8 cellular contexts compared by ENCODE assay signal in genomic region chr2:38600242-38600891, GRCh38. TPM values are rescaled to one million over a fixed set of nuclear protein-coding genes. Genes with fewer than 3 reads are reported as not detected.
A peak's percentile ranks its signal among the peaks of the same experiment; 100 is the strongest.
DNase-seq lines count a peak whose midpoint lies in the region; ATAC-seq and TF ChIP-seq lines count a peak whose summit lies in the region.

No MANE protein-coding gene starts in this region.

- no peak for ATAC-seq in CD4-positive, CD25-positive, alpha-beta regulatory T cell (ENCODE audit: low read depth in 2 of 2)

- H3K79me2 ChIP-seq in Karpas-422 (ENCODE audit: low read length), result peaks cover 73% of the 10 kb centered on the region

- H3K4me2 ChIP-seq in Karpas-422 (ENCODE audit: low read depth, low read length, poor library complexity, severe bottlenecking), result peak overlapping the region; percentile 97

- H3K27ac ChIP-seq in CD4-positive, CD25-positive, alpha-beta regulatory T cell (ENCODE audit: insufficient read depth, low read length, poor library complexity, severe bottlenecking), result peak overlapping the region; percentile 87
- H3K27ac ChIP-seq in Karpas-422 (ENCODE audit: low read length), result peak overlapping the region; percentile 91
- H3K27ac ChIP-seq in brain microvascular endothelial cell, result peak overlapping the region; percentile 34
- H3K27ac ChIP-seq in muscle layer of colon (ENCODE audit: low read depth, low read length), result peak overlapping the region; percentile 98

- peak in 1 of 3 donors; percentile 36 for DNase-seq in CD4-positive, CD25-positive, alpha-beta regulatory T cell
- DNase-seq in Karpas-422 (peak; percentile 83), brain microvascular endothelial cell (no peak), NCI-H226 (no peak), germinal center (ENCODE audit: low spot score) (no peak), DMS79 (lab: John Stamatoyannopoulos, UW) (no peak)
- DNase-seq in effector CD8-positive, alpha-beta T cell (lab: John Stamatoyannopoulos, UW), result no peak

- H2AFZ ChIP-seq in Karpas-422 (ENCODE audit: low read length), result no peak overlapping the region

- no peaks in the 10 kb centered on the region for H3K9me3 ChIP-seq in CD4-positive, CD25-positive, alpha-beta regulatory T cell (ENCODE audit: control insufficient read depth in 2 of 2, low read length in 2 of 2)
- H3K9me3 ChIP-seq in Karpas-422 (ENCODE audit: low read length), result no peaks in the 10 kb centered on the region
- no peaks in the 10 kb centered on the region for H3K9me3 ChIP-seq in muscle layer of colon (ENCODE audit: low read length)

- peak overlapping the region; percentile 94 to 97 (median 95) for H3K4me3 Mint-ChIP-seq in CD4-positive, CD25-positive, alpha-beta regulatory T cell

- no peaks in the 10 kb centered on the region for H3K36me3 ChIP-seq in CD4-positive, CD25-positive, alpha-beta regulatory T cell (ENCODE audit: control insufficient read depth, insufficient read depth, low read length)
- H3K36me3 ChIP-seq in Karpas-422 (ENCODE audit: insufficient read depth, low read length), result peaks cover 11% of the 10 kb centered on the region; the same call in 1 of the 2 replicates
- no peaks in the 10 kb centered on the region for H3K36me3 ChIP-seq in brain microvascular endothelial cell (replicated peaks)
- no peaks in the 10 kb centered on the region for H3K36me3 ChIP-seq in muscle layer of colon (ENCODE audit: insufficient read depth, low read length)

- H3K27ac Mint-ChIP-seq in CD4-positive, CD25-positive, alpha-beta regulatory T cell, result peak overlapping the region; percentile 73 to 98 (median 92)

- no peaks in the 10 kb centered on the region for H3K9me2 ChIP-seq in Karpas-422 (replicated peaks; ENCODE audit: insufficient read depth, low read length)

- peaks cover 35 to 59% (median 45%) of the 10 kb centered on the region in 4 donors for H3K4me1 Mint-ChIP-seq in CD4-positive, CD25-positive, alpha-beta regulatory T cell

- peaks cover 0 to 2% (median 0%) of the 10 kb centered on the region in 7 donors for H3K9me3 Mint-ChIP-seq in CD4-positive, CD25-positive, alpha-beta regulatory T cell

- no peak for TF ChIP-seq CTCF in brain microvascular endothelial cell (IDR thresholded peaks at IDR 0.05; ENCODE audit: low read depth, low read length, missing control alignments)

- H3K4me3 ChIP-seq in CD4-positive, CD25-positive, alpha-beta regulatory T cell (ENCODE audit: low read depth, low read length), result peak overlapping the region; percentile 99
- peak overlapping the region; percentile 85 for H3K4me3 ChIP-seq in Karpas-422 (ENCODE audit: low read length)
- peak overlapping the region; percentile 88 for H3K4me3 ChIP-seq in brain microvascular endothelial cell (ENCODE audit: low read depth, low read length)
- H3K4me3 ChIP-seq in muscle layer of colon (ENCODE audit: low read depth in 1 of 2, low read length in 2 of 2), result peak overlapping the region; percentile 18 to 68

- H3K4me1 ChIP-seq in CD4-positive, CD25-positive, alpha-beta regulatory T cell (ENCODE audit: control insufficient read depth, insufficient read depth, low read length, poor library complexity, severe bottlenecking), result peaks cover 51% of the 10 kb centered on the region
- H3K4me1 ChIP-seq in Karpas-422 (ENCODE audit: low read length), result peaks cover 72% of the 10 kb centered on the region
- peaks cover 41% of the 10 kb centered on the region for H3K4me1 ChIP-seq in muscle layer of colon (ENCODE audit: insufficient read depth, low read length)

- H3K9ac ChIP-seq in Karpas-422 (ENCODE audit: low read length), result peak overlapping the region; percentile 94
- H3K9ac ChIP-seq in muscle layer of colon (ENCODE audit: low read length), result peak overlapping the region; percentile 71

- no peaks in the 10 kb centered on the region for H3K27me3 ChIP-seq in CD4-positive, CD25-positive, alpha-beta regulatory T cell (ENCODE audit: control insufficient read depth, insufficient read depth, low read length)
- H3K27me3 ChIP-seq in Karpas-422 (ENCODE audit: low read length) (no peaks in the 10 kb centered on the region), brain microvascular endothelial cell (replicated peaks) (no peaks in the 10 kb centered on the region), muscle layer of colon (ENCODE audit: control insufficient read depth in 1 of 2, insufficient read depth in 2 of 2, low read length in 2 of 2) (no peaks in the 10 kb centered on the region)

- H3K27me3 Mint-ChIP-seq in CD4-positive, CD25-positive, alpha-beta regulatory T cell, result no peaks in the 10 kb centered on the region

- peaks cover 21% of the 10 kb centered on the region for H4K20me1 ChIP-seq in Karpas-422 (ENCODE audit: insufficient read depth, low read depth, low read length)

- in situ Hi-C loops in brain microvascular endothelial cell (cut with HindIII; ENCODE audit: low pct_ligation_motif_present, low sequenced_read_pairs), result no loop called here

- H3K36me3 Mint-ChIP-seq in CD4-positive, CD25-positive, alpha-beta regulatory T cell, result no peaks in the 10 kb centered on the region

RNA-seq across cellular contexts. Expression of gene HNRNPLL, which starts 2.4 kb away (rescaled TPM):
- 124 TPM for total RNA-seq in CD4-positive, CD25-positive, alpha-beta regulatory T cell
- 10 to 100 TPM; 59.6 to 81.3 (median 69.9) TPM for polyA plus RNA-seq in CD4-positive, CD25-positive, alpha-beta regulatory T cell
- 58.3 and 131 TPM in 2 replicates for total RNA-seq in Karpas-422 (2014; rRNA removed; shearing (Covaris generic); ENCODE audit: low replicate concordance)

Comparison
In these comparisons a context has a peak if more than half of its experiments do, and no peak if none do; other contexts are left out.
1. H3K27ac ChIP-seq: peak in every context shown above with its lines; median percentile 98 in muscle layer of colon; 91 in Karpas-422; 87 in CD4-positive, CD25-positive, alpha-beta regulatory T cell; 34 in brain microvascular endothelial cell.
2. H3K4me3 ChIP-seq: peak in every context shown above with its lines; median percentile 99 in CD4-positive, CD25-positive, alpha-beta regulatory T cell; 88 in brain microvascular endothelial cell; 85 in Karpas-422; 43 in muscle layer of colon.